In the genomic region with DNA sequence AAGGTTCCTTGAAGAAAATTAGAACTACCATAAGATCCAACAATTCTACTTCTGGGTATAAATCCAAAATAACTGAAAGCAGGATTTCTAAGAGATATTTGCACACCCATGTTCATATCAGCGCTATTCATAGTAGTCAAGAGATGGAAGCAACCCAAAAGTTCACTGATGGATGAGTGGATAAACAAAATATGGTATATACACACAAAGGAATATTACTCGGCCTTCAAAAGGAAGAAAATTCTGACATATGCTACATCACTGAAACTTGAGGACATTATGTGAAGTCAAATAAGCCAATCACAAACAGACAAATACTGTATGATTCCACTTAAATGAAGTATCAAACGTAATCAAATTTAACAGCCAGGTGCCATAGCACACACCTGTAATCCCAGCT, we compare ENCODE assay signal across 11 cellular contexts.
"Had no signal": no experiment of that assay in that cellular context is flagged by ENCODE, and none has a peak within 500 bp of the region (broad histone marks: within the 10 kb centered on the region; RNA-seq: fewer than 3 reads in every experiment).

No MANE protein-coding gene starts in this region.

- H3K4me2 ChIP-seq: GM23338 had no signal

- H3K27ac ChIP-seq: GM23248 had no signal

- ATAC-seq: GM23338, HCT116 had no signal

- FAIRE-seq: H1, H54 had no signal

- DNase-seq: GM23248, GOT3, H7, H9, HCEC 1CT, HFFc6 had no signal

- H2AFZ ChIP-seq: GM23248, GM23338 had no signal

- H3K9ac ChIP-seq: GM23248 had no signal

- H3K4me3 ChIP-seq: GM23248, GM23338, HAP-1 had no signal
